1 cellular context compared by ENCODE assay signal in the genomic region with DNA sequence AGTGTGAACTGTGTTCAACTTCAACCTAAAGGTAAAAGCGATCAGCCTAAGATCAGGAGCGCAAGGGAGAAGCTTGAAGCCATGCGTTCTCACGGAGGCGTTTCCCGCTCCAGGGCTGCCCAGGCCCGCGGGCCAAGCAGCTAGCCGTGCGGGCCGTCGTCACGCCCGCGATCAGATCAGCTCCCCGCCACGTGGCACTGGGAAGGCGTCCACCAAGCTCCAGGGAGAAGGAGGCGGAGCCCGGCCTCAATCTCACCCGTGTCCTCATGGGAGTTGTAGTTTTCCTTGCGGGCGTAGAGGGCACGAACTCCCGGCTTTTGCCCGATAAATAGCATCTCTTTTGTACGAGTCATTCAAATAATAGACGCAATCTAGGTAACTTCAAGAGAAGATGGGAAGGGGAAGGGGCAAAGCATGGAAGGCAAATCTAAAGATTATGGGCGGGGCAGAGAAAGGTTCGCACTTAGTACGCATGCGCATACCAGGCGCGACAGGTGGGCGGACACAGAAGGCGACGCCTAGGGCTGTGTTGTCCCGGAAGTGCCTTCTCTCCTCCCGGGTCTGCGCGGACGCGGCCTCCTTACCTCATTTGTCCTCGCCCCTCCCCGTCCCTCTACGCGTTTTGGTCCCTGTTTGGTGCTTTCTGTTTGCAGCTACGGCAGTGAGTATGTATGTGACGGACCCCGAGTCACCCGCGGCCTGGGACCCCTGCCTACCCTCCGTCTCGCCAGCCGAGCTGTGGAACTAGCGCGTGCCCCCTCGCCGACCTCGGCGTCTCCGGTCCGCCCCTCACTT.
TF ChIP-seq lines count a peak whose summit lies in the region.

No MANE protein-coding gene starts in this region.

TF ChIP-seq in A549, 52 proteins besides CTCF, POLR2A, EP300 and RAD21 (continued from another document):
- TF ChIP-seq, protein P1, sequence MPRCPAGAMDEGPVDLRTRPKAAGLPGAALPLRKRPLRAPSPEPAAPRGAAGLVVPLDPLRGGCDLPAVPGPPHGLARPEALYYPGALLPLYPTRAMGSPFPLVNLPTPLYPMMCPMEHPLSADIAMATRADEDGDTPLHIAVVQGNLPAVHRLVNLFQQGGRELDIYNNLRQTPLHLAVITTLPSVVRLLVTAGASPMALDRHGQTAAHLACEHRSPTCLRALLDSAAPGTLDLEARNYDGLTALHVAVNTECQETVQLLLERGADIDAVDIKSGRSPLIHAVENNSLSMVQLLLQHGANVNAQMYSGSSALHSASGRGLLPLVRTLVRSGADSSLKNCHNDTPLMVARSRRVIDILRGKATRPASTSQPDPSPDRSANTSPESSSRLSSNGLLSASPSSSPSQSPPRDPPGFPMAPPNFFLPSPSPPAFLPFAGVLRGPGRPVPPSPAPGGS (IDR thresholded peaks at IDR 0.05), result 0 out of 3 replicates have a peak, but pooled peaks have one; percentile 34
- no peak for TF ChIP-seq CBX2 (IDR thresholded peaks at IDR 0.05; ENCODE audit: borderline replicate concordance, low read depth)
- TF ChIP-seq, protein P2, sequence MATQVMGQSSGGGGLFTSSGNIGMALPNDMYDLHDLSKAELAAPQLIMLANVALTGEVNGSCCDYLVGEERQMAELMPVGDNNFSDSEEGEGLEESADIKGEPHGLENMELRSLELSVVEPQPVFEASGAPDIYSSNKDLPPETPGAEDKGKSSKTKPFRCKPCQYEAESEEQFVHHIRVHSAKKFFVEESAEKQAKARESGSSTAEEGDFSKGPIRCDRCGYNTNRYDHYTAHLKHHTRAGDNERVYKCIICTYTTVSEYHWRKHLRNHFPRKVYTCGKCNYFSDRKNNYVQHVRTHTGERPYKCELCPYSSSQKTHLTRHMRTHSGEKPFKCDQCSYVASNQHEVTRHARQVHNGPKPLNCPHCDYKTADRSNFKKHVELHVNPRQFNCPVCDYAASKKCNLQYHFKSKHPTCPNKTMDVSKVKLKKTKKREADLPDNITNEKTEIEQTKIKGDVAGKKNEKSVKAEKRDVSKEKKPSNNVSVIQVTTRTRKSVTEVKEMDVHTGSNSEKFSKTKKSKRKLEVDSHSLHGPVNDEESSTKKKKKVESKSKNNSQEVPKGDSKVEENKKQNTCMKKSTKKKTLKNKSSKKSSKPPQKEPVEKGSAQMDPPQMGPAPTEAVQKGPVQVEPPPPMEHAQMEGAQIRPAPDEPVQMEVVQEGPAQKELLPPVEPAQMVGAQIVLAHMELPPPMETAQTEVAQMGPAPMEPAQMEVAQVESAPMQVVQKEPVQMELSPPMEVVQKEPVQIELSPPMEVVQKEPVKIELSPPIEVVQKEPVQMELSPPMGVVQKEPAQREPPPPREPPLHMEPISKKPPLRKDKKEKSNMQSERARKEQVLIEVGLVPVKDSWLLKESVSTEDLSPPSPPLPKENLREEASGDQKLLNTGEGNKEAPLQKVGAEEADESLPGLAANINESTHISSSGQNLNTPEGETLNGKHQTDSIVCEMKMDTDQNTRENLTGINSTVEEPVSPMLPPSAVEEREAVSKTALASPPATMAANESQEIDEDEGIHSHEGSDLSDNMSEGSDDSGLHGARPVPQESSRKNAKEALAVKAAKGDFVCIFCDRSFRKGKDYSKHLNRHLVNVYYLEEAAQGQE (IDR thresholded peaks at IDR 0.05), result no peak
- TF ChIP-seq ESRRA (IDR thresholded peaks at IDR 0.05; ENCODE audit: borderline replicate concordance, low read length), result no peak
- no peak for TF ChIP-seq FOSL2 (IDR thresholded peaks at IDR 0.05)
- TF ChIP-seq FOSL2 (CRISPR knock-in tag; IDR thresholded peaks at IDR 0.05), result 0 out of 2 replicates have a peak, but pooled peaks have one; percentile 5
- peak; percentile 100 for TF ChIP-seq E2F6 (IDR thresholded peaks at IDR 0.05; ENCODE audit: borderline replicate concordance, low read depth)
- no peak for TF ChIP-seq CHD2 (IDR thresholded peaks at IDR 0.05; ENCODE audit: low read length, partially characterized antibody)
- no peak for TF ChIP-seq NFE2L2 (conservative IDR thresholded peaks at IDR 0.05; ENCODE audit: low read length)
- TF ChIP-seq, protein P3, sequence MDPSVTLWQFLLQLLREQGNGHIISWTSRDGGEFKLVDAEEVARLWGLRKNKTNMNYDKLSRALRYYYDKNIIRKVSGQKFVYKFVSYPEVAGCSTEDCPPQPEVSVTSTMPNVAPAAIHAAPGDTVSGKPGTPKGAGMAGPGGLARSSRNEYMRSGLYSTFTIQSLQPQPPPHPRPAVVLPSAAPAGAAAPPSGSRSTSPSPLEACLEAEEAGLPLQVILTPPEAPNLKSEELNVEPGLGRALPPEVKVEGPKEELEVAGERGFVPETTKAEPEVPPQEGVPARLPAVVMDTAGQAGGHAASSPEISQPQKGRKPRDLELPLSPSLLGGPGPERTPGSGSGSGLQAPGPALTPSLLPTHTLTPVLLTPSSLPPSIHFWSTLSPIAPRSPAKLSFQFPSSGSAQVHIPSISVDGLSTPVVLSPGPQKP (IDR thresholded peaks at IDR 0.05; ENCODE audit: low read depth, low read length), result no peak
- no peak for TF ChIP-seq FOSB (CRISPR knock-in tag; IDR thresholded peaks at IDR 0.05)
- TF ChIP-seq ATOH8 (CRISPR knock-in tag; IDR thresholded peaks at IDR 0.05; ENCODE audit: low read depth), result peak; percentile 94
- TF ChIP-seq MAX (IDR thresholded peaks at IDR 0.05), result peak; percentile 100
- TF ChIP-seq, protein P4, sequence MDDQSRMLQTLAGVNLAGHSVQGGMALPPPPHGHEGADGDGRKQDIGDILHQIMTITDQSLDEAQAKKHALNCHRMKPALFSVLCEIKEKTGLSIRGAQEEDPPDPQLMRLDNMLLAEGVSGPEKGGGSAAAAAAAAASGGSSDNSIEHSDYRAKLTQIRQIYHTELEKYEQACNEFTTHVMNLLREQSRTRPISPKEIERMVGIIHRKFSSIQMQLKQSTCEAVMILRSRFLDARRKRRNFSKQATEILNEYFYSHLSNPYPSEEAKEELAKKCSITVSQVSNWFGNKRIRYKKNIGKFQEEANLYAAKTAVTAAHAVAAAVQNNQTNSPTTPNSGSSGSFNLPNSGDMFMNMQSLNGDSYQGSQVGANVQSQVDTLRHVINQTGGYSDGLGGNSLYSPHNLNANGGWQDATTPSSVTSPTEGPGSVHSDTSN (IDR thresholded peaks at IDR 0.05), result no peak
- TF ChIP-seq MAFK (IDR thresholded peaks at IDR 0.05; ENCODE audit: partially characterized antibody), result no peak
- no peak for TF ChIP-seq RFX5 (IDR thresholded peaks at IDR 0.05)
- TF ChIP-seq TP53 (CRISPR knock-in tag; IDR thresholded peaks at IDR 0.05), result 0 out of 2 replicates have a peak, but pooled peaks have one; percentile 84
- no peak for TF ChIP-seq TFCP2L1 (CRISPR knock-in tag; IDR thresholded peaks at IDR 0.05)
- TF ChIP-seq RARB (CRISPR knock-in tag; IDR thresholded peaks at IDR 0.05), result no peak
- peak; percentile 88 for TF ChIP-seq HOXB5 (CRISPR knock-in tag; IDR thresholded peaks at IDR 0.05)
- TF ChIP-seq HEYL (CRISPR knock-in tag; IDR thresholded peaks at IDR 0.05), result 0 out of 2 replicates have a peak, but pooled peaks have one; percentile 78
- TF ChIP-seq RNF2 (IDR thresholded peaks at IDR 0.05; ENCODE audit: borderline replicate concordance, low read depth), result peak; percentile 99
- TF ChIP-seq HDAC2 (IDR thresholded peaks at IDR 0.05), result peak; percentile 83
- TF ChIP-seq SMC3 (IDR thresholded peaks at IDR 0.05), result no peak
- TF ChIP-seq CHD4 (IDR thresholded peaks at IDR 0.05; ENCODE audit: borderline replicate concordance), result no peak
- TF ChIP-seq GATA3 (IDR thresholded peaks at IDR 0.05; ENCODE audit: borderline replicate concordance), result peak; percentile 77
